8 cellular contexts compared by ENCODE assay signal in the genomic region with DNA sequence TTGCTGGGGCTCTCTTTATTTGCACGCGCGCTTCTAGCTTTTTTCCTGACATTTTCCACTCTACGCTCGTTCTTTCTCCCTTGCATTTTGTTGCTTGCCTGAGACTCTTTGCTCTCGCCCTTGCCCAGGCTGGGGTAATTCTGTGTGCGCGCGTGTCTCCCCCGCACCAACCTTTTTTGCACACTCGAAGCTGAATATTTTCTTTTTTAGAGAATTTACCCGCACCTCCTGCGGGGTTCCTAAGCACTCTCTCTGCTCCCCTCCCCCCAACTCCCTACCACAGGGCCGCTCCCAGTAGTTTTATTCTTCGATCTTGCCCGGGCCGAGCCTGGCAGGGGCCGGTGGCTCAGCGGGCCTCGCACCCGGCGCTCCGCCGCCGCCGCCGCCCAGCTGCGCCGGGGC. TPM values are rescaled to one million over a fixed set of nuclear protein-coding genes. Genes with fewer than 3 reads are reported as not detected.
DNase-seq lines count a peak whose midpoint lies in the region; ATAC-seq and TF ChIP-seq lines count a peak whose summit lies in the region.

No MANE protein-coding gene starts in this region.

- DNase-seq in G401 (ENCODE audit: low spot score), result peak; percentile 42
- peak in 1 of 3 donors; percentile 55 for DNase-seq in Peyer's patch
- no peak for DNase-seq in fibroblast of lung (ENCODE audit: low read depth in 2 of 2)
- no peak for DNase-seq in psoas muscle
- DNase-seq in DMS153 (lab: John Stamatoyannopoulos, UW), result no peak
- no peak for DNase-seq in NCI-H345 treated with DMSO at 0.1 percent for 48 hours (lab: John Stamatoyannopoulos, UW; ENCODE audit: unreplicated experiment)
- DNase-seq in stimulated activated naive CD4-positive, alpha-beta T cell treated with Interleukin-2 at 50 U/mL for 16 hours (lab: John Stamatoyannopoulos, UW), result no peak

- 0 to 1% (median 0%) methylated on average over 29 of the region's 29 CpGs for WGBS in psoas muscle, 3 donors

- H3K36me3 ChIP-seq in Peyer's patch (no peaks in the 10 kb centered on the region), fibroblast of lung (ENCODE audit: control insufficient read depth, insufficient read depth, low read length) (no peaks in the 10 kb centered on the region), psoas muscle (ENCODE audit: insufficient read depth in 1 of 2, low read depth in 1 of 2) (no peaks in the 10 kb centered on the region)

- ATAC-seq in psoas muscle (no peak), GM18520 (IDR thresholded peaks at IDR 0.05; ENCODE audit: unreplicated experiment) (no peak)

- no peaks in the 10 kb centered on the region for H4K20me1 ChIP-seq in fibroblast of lung (ENCODE audit: control insufficient read depth, extremely low read depth, insufficient read depth, low read length)

- H3K4me3 ChIP-seq in Peyer's patch (peak overlapping the region; percentile 62 to 86 (median 75)), fibroblast of lung (replicated peaks in 1 of 4; ENCODE audit: control extremely low read depth in 1 of 4, insufficient read depth in 1 of 4, low read depth in 3 of 4, low read length in 4 of 4) (peak overlapping the region; percentile 59 to 90 (median 77)), psoas muscle (peak overlapping the region; percentile 79)

- H3K79me2 ChIP-seq in fibroblast of lung (ENCODE audit: control insufficient read depth, insufficient read depth, low read length), result peaks cover 7% of the 10 kb centered on the region

- no peak for TF ChIP-seq CTCF in Peyer's patch (IDR thresholded peaks at IDR 0.05)
- no peak for TF ChIP-seq CTCF in fibroblast of lung (conservative IDR thresholded peaks at IDR 0.05 in 1 of 2, IDR thresholded peaks at IDR 0.05 in 1 of 2; ENCODE audit: low read depth in 1 of 2, low read length in 2 of 2)
- no peak for TF ChIP-seq CTCF in psoas muscle (IDR thresholded peaks at IDR 0.05)

- H3K4me1 ChIP-seq in Peyer's patch, result peaks cover 0 to 45% (median 18%) of the 10 kb centered on the region in 4 donors
- H3K4me1 ChIP-seq in fibroblast of lung (ENCODE audit: control insufficient read depth, extremely low read depth, insufficient read depth, low read length), result peaks cover 11% of the 10 kb centered on the region
- peaks cover 29% of the 10 kb centered on the region for H3K4me1 ChIP-seq in psoas muscle

- H3K9me3 ChIP-seq in Peyer's patch (no peaks in the 10 kb centered on the region), fibroblast of lung (ENCODE audit: control insufficient read depth, insufficient read depth, low read depth, low read length) (no peaks in the 10 kb centered on the region), psoas muscle (no peaks in the 10 kb centered on the region)

- H3K27me3 ChIP-seq in Peyer's patch (no peaks in the 10 kb centered on the region), fibroblast of lung (ENCODE audit: control insufficient read depth, insufficient read depth, low read length) (no peaks in the 10 kb centered on the region), psoas muscle (ENCODE audit: insufficient read depth in 3 of 3, low read length in 2 of 3) (no peaks in the 10 kb centered on the region)

- H3K27ac ChIP-seq in Peyer's patch (peak overlapping the region; percentile 72 to 97 (median 78)), fibroblast of lung (ENCODE audit: insufficient read depth, low read length) (no peak overlapping the region), psoas muscle (peak overlapping the region; percentile 74)

- intact Hi-C loops in psoas muscle (cut with DNase I), result loop anchor here (5.0 to 10.0 kb wide), 3 partner anchors 86 to 246 kb away; no protein-coding TSS in a partner anchor

- no peak for TF ChIP-seq POLR2A in Peyer's patch (IDR thresholded peaks at IDR 0.05)

- H2AFZ ChIP-seq in fibroblast of lung (ENCODE audit: low read length), result no peak overlapping the region

- peak overlapping the region; percentile 73 for H3K9ac ChIP-seq in fibroblast of lung (ENCODE audit: insufficient read depth, low read length)

- peak overlapping the region; percentile 93 for H3K4me2 ChIP-seq in fibroblast of lung (ENCODE audit: extremely low read depth, insufficient read depth, low read length)

- in situ Hi-C loops in G401 (cut with HindIII; ENCODE audit: low sequenced_read_pairs), result loop anchor here (10.0 kb wide), 1 partner anchor 558 kb away; no protein-coding TSS in a partner anchor

RNA-seq across cellular contexts. Expression of a gene that starts 0.7 kb away (rescaled TPM):
- 9.6 and 13.2 TPM in 2 replicates for total RNA-seq in G401 (2014; rRNA removed; shearing (Covaris generic))
- total RNA-seq in Peyer's patch (10 to 100 TPM in 1 of 4 donors, 1 to 10 TPM in 3; 4.1 to 27.5 (median 8.9) TPM), fibroblast of lung (7.2 and 8.8 TPM in 2 replicates), psoas muscle (1 to 10 TPM; 6.0 to 7.7 (median 6.9) TPM)
- polyA plus RNA-seq in fibroblast of lung (3.2 and 6.7 TPM in 2 replicates), psoas muscle (1 to 10 TPM; 4.1 to 6.9 (median 6.8) TPM)
- polyA plus RNA-seq in fibroblast of lung (2012), result 5.0 and 11.2 TPM in 2 replicates
- polyA minus RNA-seq in fibroblast of lung (ENCODE audit: low replicate concordance), result 0.51 and 1.6 TPM in 2 replicates

RNA-seq across cellular contexts. Expression of a gene that starts 14.4 kb away (rescaled TPM):
- total RNA-seq in G401 (2014; rRNA removed; shearing (Covaris generic)), result 38.4 and 39.1 TPM in 2 replicates
- 100 to 1,000 TPM in 1 of 4 donors, 10 to 100 TPM in 3; 42.9 to 120 (median 81.9) TPM for total RNA-seq in Peyer's patch
- 34.7 and 35.3 TPM in 2 replicates for total RNA-seq in fibroblast of lung
- 27.6 and 34.9 TPM in 2 replicates for polyA plus RNA-seq in fibroblast of lung
- 16.4 and 22.6 TPM in 2 replicates for polyA plus RNA-seq in fibroblast of lung (2012)
- polyA minus RNA-seq in fibroblast of lung (ENCODE audit: low replicate concordance), result 22.6 and 55.8 TPM in 2 replicates
- total RNA-seq in psoas muscle, result 10 to 100 TPM; 24.8 to 37.5 (median 28.7) TPM
- 10 to 100 TPM; 22.8 to 46.8 (median 43.8) TPM for polyA plus RNA-seq in psoas muscle

RNA-seq across cellular contexts. Expression of a gene that starts 53.2 kb away (rescaled TPM):
- 6.5 and 7.3 TPM in 2 replicates for total RNA-seq in G401 (2014; rRNA removed; shearing (Covaris generic))
- total RNA-seq in Peyer's patch (10 to 100 TPM in 3 of 4 donors, 1 to 10 TPM in 1; 7.7 to 51.2 (median 23.5) TPM), fibroblast of lung (9.2 and 14.9 TPM in 2 replicates), psoas muscle (1 to 10 TPM; 2.0 to 4.4 (median 2.9) TPM)
- polyA plus RNA-seq in fibroblast of lung (10.8 and 11.0 TPM in 2 replicates), psoas muscle (1 to 10 TPM; 2.1 to 4.1 (median 3.5) TPM)
- polyA plus RNA-seq in fibroblast of lung (2012), result 12.3 and 13.5 TPM in 2 replicates
- 12.5 and 14.9 TPM in 2 replicates for polyA minus RNA-seq in fibroblast of lung (ENCODE audit: low replicate concordance)
